Comparison of ENCODE assay signal across 22 cellular contexts in genomic region chr1:179925906-179926305, GRCh38. TPM values are rescaled to one million over a fixed set of nuclear protein-coding genes. Genes with fewer than 3 reads are reported as not detected.
DNase-seq lines count a peak whose midpoint lies in the region; ATAC-seq and TF ChIP-seq lines count a peak whose summit lies in the region.
"Had no signal": no experiment of that assay in that cellular context is flagged by ENCODE, and none has a peak within 500 bp of the region (broad histone marks: within the 10 kb centered on the region; RNA-seq: fewer than 3 reads in every experiment).

No MANE protein-coding gene starts in this region.

- H3K9ac ChIP-seq in mammary epithelial cell (ENCODE audit: insufficient read depth, low read length) (no peak overlapping the region), smooth muscle cell (ENCODE audit: low read depth) (no peak overlapping the region)
- H3K9ac ChIP-seq: KMS-11 had no signal

- intact Hi-C loops in MCF 10A (cut with micrococcal nuclease) (no loop called here), breast epithelium (cut with DNase I; ENCODE audit: low total_unique reads) (no loop called here), mammary epithelial cell (cut with micrococcal nuclease) (no loop called here)

- H3K9me3 Mint-ChIP-seq in MCF 10A (ENCODE audit: unreplicated experiment): no peaks in the 10 kb centered on the region
- H3K9me3 Mint-ChIP-seq: CD8-positive, alpha-beta T cell; GM23338 had no signal

- H3K9me2 ChIP-seq in hepatocyte (replicated peaks; ENCODE audit: insufficient read depth): no peaks in the 10 kb centered on the region

- H3K9me3 ChIP-seq in breast epithelium (no peaks in the 10 kb centered on the region), mammary epithelial cell (replicated peaks; ENCODE audit: insufficient read depth, low read length) (no peaks in the 10 kb centered on the region), hepatocyte (ENCODE audit: low read depth) (no peaks in the 10 kb centered on the region), smooth muscle cell (replicated peaks; ENCODE audit: low read depth) (no peaks in the 10 kb centered on the region)
- H3K9me3 ChIP-seq: HAP-1 had no signal

- no peak overlapping the region for H3K4me3 ChIP-seq in breast epithelium
- no peak overlapping the region for H3K4me3 ChIP-seq in mammary epithelial cell (replicated peaks in 1 of 3; ENCODE audit: insufficient read depth in 1 of 3, low read depth in 2 of 3, low read length in 3 of 3)
- no peak overlapping the region for H3K4me3 ChIP-seq in hepatocyte
- H3K4me3 ChIP-seq in smooth muscle cell: no peak overlapping the region
- H3K4me3 ChIP-seq: GM12878, GM23338, HAP-1 had no signal

- no peaks in the 10 kb centered on the region for H3K27me3 Mint-ChIP-seq in MCF 10A (ENCODE audit: insufficient read depth, unreplicated experiment)

- no peaks in the 10 kb centered on the region for H4K20me1 ChIP-seq in mammary epithelial cell (ENCODE audit: insufficient read depth, low read length)
- no peaks in the 10 kb centered on the region for H4K20me1 ChIP-seq in hepatocyte (ENCODE audit: insufficient read depth, poor library complexity, severe bottlenecking)
- H4K20me1 ChIP-seq in smooth muscle cell (ENCODE audit: low read depth): no peaks in the 10 kb centered on the region

- H3K4me1 ChIP-seq in breast epithelium (no peaks in the 10 kb centered on the region), mammary epithelial cell (ENCODE audit: insufficient read depth, low read length) (peaks cover 12% of the 10 kb centered on the region), hepatocyte (ENCODE audit: insufficient read depth) (no peaks in the 10 kb centered on the region), smooth muscle cell (ENCODE audit: low read depth) (peaks cover 18% of the 10 kb centered on the region)

- H3K79me2 ChIP-seq in mammary epithelial cell (ENCODE audit: insufficient read depth, low read length): no peaks in the 10 kb centered on the region
- no peaks in the 10 kb centered on the region for H3K79me2 ChIP-seq in hepatocyte
- no peaks in the 10 kb centered on the region for H3K79me2 ChIP-seq in smooth muscle cell (ENCODE audit: low read depth)

- H3K27ac Mint-ChIP-seq in MCF 10A (ENCODE audit: low read depth, unreplicated experiment): peak overlapping the region; percentile 91
- H3K27ac Mint-ChIP-seq: CD8-positive, alpha-beta T cell; GM23338 had no signal

- DNase-seq in MCF 10A (ENCODE audit: unreplicated experiment) (peak; percentile 49), breast epithelium (ENCODE audit: low spot score in 2 of 2) (no peak), mammary epithelial cell (no peak), hepatocyte (ENCODE audit: low spot score) (no peak), smooth muscle cell (lab: John Stamatoyannopoulos, UW; ENCODE audit: unreplicated experiment) (no peak), LoVo (ENCODE audit: low spot score) (no peak)
- no peak for DNase-seq in activated CD4-positive, CD25-positive, alpha-beta regulatory T cell treated with anti-CD3 and anti-CD28 coated beads, Interleukin-2, amount 50 U/mL, for 72 hours
- DNase-seq: AML-193; C1 segment of cervical spinal cord; CD8-positive, alpha-beta T cell; DND-41; NCI-H1417; NCI-H187; NCI-H2107; NCI-H446 treated with DMSO at 0.1 percent for 48 hours had no signal

- TF ChIP-seq CTCF in MCF 10A (IDR thresholded peaks at IDR 0.05; ENCODE audit: unreplicated experiment): no peak
- no peak for TF ChIP-seq CTCF in breast epithelium (IDR thresholded peaks at IDR 0.05)
- no peak for TF ChIP-seq CTCF in mammary epithelial cell (conservative IDR thresholded peaks at IDR 0.05 in 1 of 2, IDR thresholded peaks at IDR 0.05 in 1 of 2; ENCODE audit: extremely low read depth in 1 of 2, insufficient read depth in 1 of 2, low read depth in 1 of 2, low read length in 2 of 2)
- TF ChIP-seq CTCF in hepatocyte (IDR thresholded peaks at IDR 0.05; ENCODE audit: poor library complexity): no peak
- no peak for TF ChIP-seq CTCF in smooth muscle cell (IDR thresholded peaks at IDR 0.05; ENCODE audit: borderline replicate concordance, insufficient read depth, poor library complexity, severe bottlenecking)

- in situ Hi-C loops in mammary epithelial cell (cut with MboI; ENCODE audit: low sequenced_read_pairs in 2 of 2): no loop called here

- H3K27ac ChIP-seq in breast epithelium (no peak overlapping the region), mammary epithelial cell (ENCODE audit: insufficient read depth, low read depth, low read length) (peak overlapping the region; percentile 25), hepatocyte (peak overlapping the region; percentile 47), smooth muscle cell (ENCODE audit: low read depth) (peak overlapping the region; percentile 64)
- H3K27ac ChIP-seq: 22Rv1, KMS-11, RWPE1 had no signal

- ATAC-seq in HG03039 (IDR thresholded peaks at IDR 0.05; ENCODE audit: unreplicated experiment): no peak
- ATAC-seq: CD8-positive, alpha-beta T cell; GM12878; GM23338 had no signal

- POLR2A ChIA-PET in MCF 10A (lab: Yijun Ruan, JAX): interaction anchor here (0.9 to 6.1 kb wide), 16 partner anchors 8 to 231 kb away, joined by 3 to 71 read pairs (median 4); partner anchors contain the start of genes CEP350, QSOX1, TOR1AIP1 and TOR1AIP2

- H3K36me3 ChIP-seq in breast epithelium: no peaks in the 10 kb centered on the region
- H3K36me3 ChIP-seq in mammary epithelial cell (ENCODE audit: insufficient read depth, low read length): no peaks in the 10 kb centered on the region
- no peaks in the 10 kb centered on the region for H3K36me3 ChIP-seq in hepatocyte (replicated peaks; ENCODE audit: insufficient read depth, low read depth)
- H3K36me3 ChIP-seq in smooth muscle cell (ENCODE audit: low read depth): no peaks in the 10 kb centered on the region
- H3K36me3 ChIP-seq: HAP-1 had no signal

- H3K4me3 Mint-ChIP-seq in MCF 10A (ENCODE audit: unreplicated experiment): no peak overlapping the region
- H3K4me3 Mint-ChIP-seq: CD8-positive, alpha-beta T cell; GM23338 had no signal

- H3K27me3 ChIP-seq in breast epithelium: no peaks in the 10 kb centered on the region
- no peaks in the 10 kb centered on the region for H3K27me3 ChIP-seq in mammary epithelial cell (ENCODE audit: insufficient read depth, low read length)
- no peaks in the 10 kb centered on the region for H3K27me3 ChIP-seq in hepatocyte
- H3K27me3 ChIP-seq in smooth muscle cell (ENCODE audit: low read depth): no peaks in the 10 kb centered on the region

- H3K4me1 Mint-ChIP-seq in MCF 10A (ENCODE audit: insufficient read depth, unreplicated experiment): peaks cover 17% of the 10 kb centered on the region

- dilution Hi-C loops in mammary epithelial cell (cut with HindIII; ENCODE audit: low sequenced_read_pairs): no loop called here

- BruUV-seq in MCF 10A (replicated peaks; lab: Mats Ljungman, UMichigan) (no TSS peak), mammary epithelial cell (replicated peaks; lab: Mats Ljungman, UMichigan) (no TSS peak)

- CTCF ChIA-PET in MCF 10A (lab: Yijun Ruan, JAX) (interaction anchor here (0.7 to 3.6 kb wide), 4 partner anchors 11 to 555 kb away, joined by 4 to 18 read pairs (median 4); no protein-coding TSS in a partner anchor), mammary epithelial cell (lab: Charles Lee; ENCODE audit: low non-redundant PET) (no interaction called here)

- 83% methylated on average over 1 of the region's 1 CpG for WGBS in mammary epithelial cell (ENCODE audit: low coverage, missing lambda C conversion rate)
- whole genome bisulfite sequencing in hepatocyte (ENCODE audit: low lambda C conversion rate, missing lambda C conversion rate): 75% methylated on average over 1 of the region's 1 CpG
- WGBS in smooth muscle cell (ENCODE audit: low lambda C conversion rate): 67% methylated on average over 1 of the region's 1 CpG

- H2AFZ ChIP-seq in mammary epithelial cell (ENCODE audit: low read depth, low read length): no peak overlapping the region
- no peak overlapping the region for H2AFZ ChIP-seq in hepatocyte
- H2AFZ ChIP-seq in smooth muscle cell (ENCODE audit: low read depth): no peak overlapping the region
- H2AFZ ChIP-seq: GM23338 had no signal

- no peak for TF ChIP-seq POLR2A in breast epithelium (IDR thresholded peaks at IDR 0.05)

- peaks cover 9% of the 10 kb centered on the region for H3K36me3 Mint-ChIP-seq in MCF 10A (ENCODE audit: insufficient read depth, unreplicated experiment)

- no peak overlapping the region for H3K4me2 ChIP-seq in mammary epithelial cell (ENCODE audit: insufficient read depth, low read depth, low read length)
- H3K4me2 ChIP-seq in hepatocyte: no peak overlapping the region
- no peak overlapping the region for H3K4me2 ChIP-seq in smooth muscle cell
- H3K4me2 ChIP-seq: GM23338, KMS-11 had no signal

- no peaks in the 10 kb centered on the region for H3F3A ChIP-seq in smooth muscle cell (ENCODE audit: low read depth)

RNA-seq across cellular contexts. Expression of gene CEP350, which starts 28.7 kb away (rescaled TPM):
- total RNA-seq in MCF 10A (2022) (54.3 and 56.4 TPM in 2 replicates), breast epithelium (100 to 1,000 TPM in 1 of 3 donors, 10 to 100 TPM in 2; 79.0 to 124 (median 95.0) TPM), mammary epithelial cell (10 to 100 TPM; 29.6 to 37.5 TPM), hepatocyte (68.5 and 72.6 TPM in 2 replicates), smooth muscle cell (35.9 and 71.8 TPM in 2 replicates)
- polyA plus RNA-seq in mammary epithelial cell (5.7 TPM), hepatocyte (19.0 and 20.4 TPM in 2 replicates), smooth muscle cell (17.0 and 18.3 TPM in 2 replicates)
- polyA minus RNA-seq in mammary epithelial cell: 36.0 TPM

RNA-seq across cellular contexts. Expression of gene TOR1AIP1, which starts 43.8 kb away (rescaled TPM):
- total RNA-seq in MCF 10A (2022): 52.4 and 53.7 TPM in 2 replicates
- 100 to 1,000 TPM in 1 of 3 donors, 10 to 100 TPM in 2; 55.7 to 112 (median 90.9) TPM for total RNA-seq in breast epithelium
- 10 to 100 TPM; 46.5 to 55.3 TPM for total RNA-seq in mammary epithelial cell
- polyA plus RNA-seq in mammary epithelial cell: 28.6 TPM
- polyA minus RNA-seq in mammary epithelial cell: 60.3 TPM
- 36.1 and 45.6 TPM in 2 replicates for total RNA-seq in hepatocyte
- 18.8 and 25.9 TPM in 2 replicates for polyA plus RNA-seq in hepatocyte
- 36.5 and 46.2 TPM in 2 replicates for total RNA-seq in smooth muscle cell
- 24.0 and 25.8 TPM in 2 replicates for polyA plus RNA-seq in smooth muscle cell

RNA-seq across cellular contexts. Expression of gene TOR1AIP2, which starts 48.3 kb away (rescaled TPM):
- total RNA-seq in MCF 10A (2022) (160 and 166 TPM in 2 replicates), breast epithelium (10 to 100 TPM; 64.6 to 80.6 (median 65.1) TPM), mammary epithelial cell (100 to 1,000 TPM; 103 to 117 TPM), hepatocyte (158 TPM in 2 replicates), smooth muscle cell (105 and 116 TPM in 2 replicates)
- polyA plus RNA-seq in mammary epithelial cell (31.1 TPM), hepatocyte (36.6 and 38.6 TPM in 2 replicates), smooth muscle cell (14.2 and 21.3 TPM in 2 replicates)
- polyA minus RNA-seq in mammary epithelial cell: 140 TPM

Comparison
In these comparisons a context has a peak if more than half of its experiments do, and no peak if none do; other contexts are left out.
1. H3K27ac ChIP-seq: peak in mammary epithelial cell (single experiment), hepatocyte (single experiment) and smooth muscle cell (single experiment); none in breast epithelium (0 of 2).